8 cellular contexts compared by ENCODE assay signal in genomic region chr13:20773194-20774080, GRCh38. TPM values are rescaled to one million over a fixed set of nuclear protein-coding genes. Genes with fewer than 3 reads are reported as not detected.
A peak's percentile ranks its signal among the peaks of the same experiment; 100 is the strongest.
DNase-seq lines count a peak whose midpoint lies in the region; ATAC-seq and TF ChIP-seq lines count a peak whose summit lies in the region.

A gene with protein sequence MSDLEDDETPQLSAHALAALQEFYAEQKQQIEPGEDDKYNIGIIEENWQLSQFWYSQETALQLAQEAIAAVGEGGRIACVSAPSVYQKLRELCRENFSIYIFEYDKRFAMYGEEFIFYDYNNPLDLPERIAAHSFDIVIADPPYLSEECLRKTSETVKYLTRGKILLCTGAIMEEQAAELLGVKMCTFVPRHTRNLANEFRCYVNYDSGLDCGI (minus strand): TSS chr13:20773961. CDS start chr13:20757598, 16,363 bp downstream.

- H3K27ac ChIP-seq in CD8-positive, alpha-beta T cell (ENCODE audit: low read depth, low read length) = peak within 1 kb of the TSS; percentile 96
- H3K27ac ChIP-seq in effector memory CD4-positive, alpha-beta T cell (ENCODE audit: insufficient read depth, low read length, poor library complexity, severe bottlenecking) = peak within 1 kb of the TSS; percentile 81

- peak within 1 kb of the TSS; percentile 95 for H3K27ac Mint-ChIP-seq in CD8-positive, alpha-beta T cell

- peaks cover 29% of the 10 kb centered on the region for H3K36me3 Mint-ChIP-seq in CD8-positive, alpha-beta T cell

- no peaks in the 10 kb centered on the region for H3K36me3 ChIP-seq in CD8-positive, alpha-beta T cell (ENCODE audit: insufficient read depth, low read length)
- H3K36me3 ChIP-seq in effector memory CD4-positive, alpha-beta T cell (ENCODE audit: control insufficient read depth, insufficient read depth, low read length) = no peaks in the 10 kb centered on the region

- peak; percentile 91 to 97 (median 94) for DNase-seq in CD8-positive, alpha-beta T cell
- DNase-seq in HS-5 (ENCODE audit: low read depth) (peak; percentile 30), NK-92 (lab: John Stamatoyannopoulos, UW; ENCODE audit: unreplicated experiment) (peak; percentile 50), medulla oblongata (ENCODE audit: extremely low spot score) (peak; percentile 93)
- DNase-seq in effector memory CD4-positive, alpha-beta T cell = peak; percentile 82 to 88 (median 85)
- peak; percentile 91 to 93 (median 92) for DNase-seq in stimulated activated CD4-positive, alpha-beta T cell treated with anti-CD3 and anti-CD28 coated beads, TNF-alpha, amount 100 ng/mL, for 48 hours (ENCODE audit: low read depth in 3 of 3)

- H3K27me3 Mint-ChIP-seq in CD8-positive, alpha-beta T cell (ENCODE audit: low read depth) = no peaks in the 10 kb centered on the region

- peak within 1 kb of the TSS; percentile 88 for H3K4me3 Mint-ChIP-seq in CD8-positive, alpha-beta T cell

- no peaks in the 10 kb centered on the region for H3K9me3 ChIP-seq in CD8-positive, alpha-beta T cell (ENCODE audit: low read length)
- no peaks in the 10 kb centered on the region for H3K9me3 ChIP-seq in effector memory CD4-positive, alpha-beta T cell (ENCODE audit: control insufficient read depth, low read length)

- ATAC-seq in CD8-positive, alpha-beta T cell = peak; percentile 86
- ATAC-seq in GM19468 (IDR thresholded peaks at IDR 0.05; ENCODE audit: extremely low read depth, unreplicated experiment) = peak; percentile 81

- peaks cover 34% of the 10 kb centered on the region for H3K4me1 Mint-ChIP-seq in CD8-positive, alpha-beta T cell (ENCODE audit: low read depth)

- H3K4me1 ChIP-seq in CD8-positive, alpha-beta T cell (ENCODE audit: insufficient read depth, low read length) = peaks cover 20% of the 10 kb centered on the region
- peaks cover 12% of the 10 kb centered on the region for H3K4me1 ChIP-seq in effector memory CD4-positive, alpha-beta T cell (ENCODE audit: control insufficient read depth, insufficient read depth, low read length, poor library complexity, severe bottlenecking)

- peak within 1 kb of the TSS; percentile 88 for H3K4me3 ChIP-seq in CD8-positive, alpha-beta T cell (ENCODE audit: low read depth, low read length)
- peak within 1 kb of the TSS; percentile 63 for H3K4me3 ChIP-seq in effector memory CD4-positive, alpha-beta T cell (ENCODE audit: insufficient read depth, low read depth, low read length, poor library complexity, severe bottlenecking)

- CTCF ChIA-PET in CD8-positive, alpha-beta T cell (lab: Charles Lee) = interaction anchor here (1.1 to 1.6 kb wide), 2 partner anchors 55 to 703 kb away, joined by 3 to 7 read pairs; no protein-coding TSS in a partner anchor
- CTCF ChIA-PET in activated CD8-positive, alpha-beta memory T cell treated with anti-CD3 and anti-CD28 coated beads for 36 hours (lab: Charles Lee) = no interaction called here

- peaks cover 7% of the 10 kb centered on the region for H3K9me3 Mint-ChIP-seq in CD8-positive, alpha-beta T cell

- no peaks in the 10 kb centered on the region for H3K27me3 ChIP-seq in CD8-positive, alpha-beta T cell (ENCODE audit: insufficient read depth, low read length)
- H3K27me3 ChIP-seq in effector memory CD4-positive, alpha-beta T cell (replicated peaks; ENCODE audit: control insufficient read depth, insufficient read depth, low read length, poor library complexity, severe bottlenecking) = no peaks in the 10 kb centered on the region

- no peak for TF ChIP-seq CTCF in CD8-positive, alpha-beta T cell (IDR thresholded peaks at IDR 0.05)

- intact Hi-C loops in CD8-positive, alpha-beta T cell (cut with DNase I, micrococcal nuclease) = loop anchor here (1.0 to 10.0 kb wide), 13 partner anchors 54 to 909 kb away; partner anchors contain the start of genes IFT88 (in 2 of the 2), XPO4 (in 2 of the 2), CRYL1 (in 1 of the 2) and MICU2 (in 1 of the 2)

- POLR2A ChIA-PET in CD8-positive, alpha-beta T cell (lab: Charles Lee) = interaction anchor here (0.9 to 2.5 kb wide), 14 partner anchors 9 to 1414 kb away, joined by 3 to 11 read pairs (median 4); partner anchors contain the start of genes IL17D and XPO4
- POLR2A ChIA-PET in activated CD8-positive, alpha-beta memory T cell treated with anti-CD3 and anti-CD28 coated beads for 36 hours (lab: Charles Lee) = interaction anchor here (0.5 to 1.0 kb wide), 2 partner anchors 11 to 414 kb away, joined by 3 to 4 read pairs; no protein-coding TSS in a partner anchor

RNA-seq across cellular contexts. Expression of the gene that starts here (rescaled TPM):
- total RNA-seq in CD8-positive, alpha-beta T cell = 1 to 10 TPM; 1.5 to 2.4 TPM
- total RNA-seq in activated CD8-positive, alpha-beta memory T cell treated with anti-CD3 and anti-CD28 coated beads for 36 hours = 10 to 100 TPM; 19.6 to 21.3 TPM

Comparison
In these comparisons a context has a peak if more than half of its experiments do, and no peak if none do; other contexts are left out.
1. Peak in every context shown above with its lines: DNase-seq, ATAC-seq, H3K4me3 ChIP-seq and H3K27ac ChIP-seq.
2. RNA of the gene that starts here (total RNA-seq): 19.6 to 21.3 TPM in activated CD8-positive, alpha-beta memory T cell treated with anti-CD3 and anti-CD28 coated beads for 36 hours; 1.5 to 2.4 TPM in CD8-positive, alpha-beta T cell; every median in the first group is over 4 times any median in the second.
3. DNase-seq: peak in every context shown above with its lines; median percentile 94 in CD8-positive, alpha-beta T cell; 93 in medulla oblongata; 92 in stimulated activated CD4-positive, alpha-beta T cell treated with anti-CD3 and anti-CD28 coated beads, TNF-alpha, amount 100 ng/mL, for 48 hours; 85 in effector memory CD4-positive, alpha-beta T cell; 50 in NK-92; 30 in HS-5.